9 cellular contexts compared by ENCODE assay signal in the genomic region with DNA sequence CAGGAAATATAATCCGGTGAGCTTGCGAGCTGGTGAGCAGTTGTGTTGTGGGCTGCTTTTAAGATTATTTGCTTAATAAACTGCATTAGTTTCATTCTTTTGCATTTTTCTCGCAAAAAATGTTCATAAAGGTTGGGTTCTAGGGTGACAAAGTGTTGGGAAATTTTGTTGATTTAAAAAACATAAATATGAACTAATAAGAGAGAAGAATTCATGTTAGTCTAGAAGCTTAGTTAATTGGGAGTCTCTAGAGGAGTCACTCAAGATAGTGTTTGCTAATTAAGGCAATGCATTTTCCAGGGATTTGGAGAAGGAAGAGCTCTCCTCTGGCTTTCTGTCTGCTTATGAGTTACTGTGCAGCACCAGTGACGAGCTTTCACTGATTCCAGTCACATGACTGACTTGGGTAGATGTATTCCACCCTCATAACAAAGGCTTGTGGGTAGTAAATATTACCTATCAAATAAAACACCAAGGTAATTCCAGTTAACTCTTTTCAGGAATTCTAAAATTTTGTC.
DNase-seq lines count a peak whose midpoint lies in the region; ATAC-seq and TF ChIP-seq lines count a peak whose summit lies in the region.
"Had no signal": no experiment of that assay in that cellular context is flagged by ENCODE, and none has a peak within 500 bp of the region (broad histone marks: within the 10 kb centered on the region; RNA-seq: fewer than 3 reads in every experiment).

No MANE protein-coding gene starts in this region.

- no peaks in the 10 kb centered on the region for H3K36me3 Mint-ChIP-seq in natural killer cell
- no peaks in the 10 kb centered on the region for H3K36me3 Mint-ChIP-seq in natural killer cell treated with Interleukin-12 subunit alpha and Interleukin-12 subunit beta and Interleukin-15 and Interleukin-18, amount 100 ng/mL, for 72 hours
- H3K36me3 Mint-ChIP-seq in stimulated activated effector memory CD8-positive, alpha-beta T cell treated with anti-CD3 and anti-CD28 coated beads, Interleukin-12 subunit alpha, Interleukin-12 subunit beta, amount 100 ng/mL, for 72 hours = no peaks in the 10 kb centered on the region

- ATAC-seq in natural killer cell (peak in 1 of 3 donors; percentile 12), HG03460 (IDR thresholded peaks at IDR 0.05; ENCODE audit: unreplicated experiment) (peak; percentile 22)
- no peak for ATAC-seq in natural killer cell treated with Interleukin-12 subunit alpha and Interleukin-12 subunit beta and Interleukin-15 and Interleukin-18, amount 100 ng/mL, for 72 hours
- ATAC-seq in stimulated activated effector memory CD8-positive, alpha-beta T cell treated with anti-CD3 and anti-CD28 coated beads, Interleukin-12 subunit alpha, Interleukin-12 subunit beta, amount 100 ng/mL, for 72 hours = no peak

- intact Hi-C loops in natural killer cell (cut with micrococcal nuclease) = loop anchor here (1.0 kb wide), 2 partner anchors 913 to 1329 kb away; no protein-coding TSS in a partner anchor

- no peaks in the 10 kb centered on the region for H3K9me3 Mint-ChIP-seq in natural killer cell
- no peaks in the 10 kb centered on the region for H3K9me3 Mint-ChIP-seq in natural killer cell treated with Interleukin-12 subunit alpha and Interleukin-12 subunit beta and Interleukin-15 and Interleukin-18, amount 100 ng/mL, for 72 hours
- H3K9me3 Mint-ChIP-seq in stimulated activated effector memory CD8-positive, alpha-beta T cell treated with anti-CD3 and anti-CD28 coated beads, Interleukin-12 subunit alpha, Interleukin-12 subunit beta, amount 100 ng/mL, for 72 hours = no peaks in the 10 kb centered on the region
- H3K9me3 Mint-ChIP-seq: CD8-positive, alpha-beta memory T cell had no signal

- H3K4me3 Mint-ChIP-seq in natural killer cell = peak overlapping the region; percentile 52
- no peak overlapping the region for H3K4me3 Mint-ChIP-seq in natural killer cell treated with Interleukin-12 subunit alpha and Interleukin-12 subunit beta and Interleukin-15 and Interleukin-18, amount 100 ng/mL, for 72 hours
- no peak overlapping the region for H3K4me3 Mint-ChIP-seq in stimulated activated effector memory CD8-positive, alpha-beta T cell treated with anti-CD3 and anti-CD28 coated beads, Interleukin-12 subunit alpha, Interleukin-12 subunit beta, amount 100 ng/mL, for 72 hours
- H3K4me3 Mint-ChIP-seq: CD8-positive, alpha-beta memory T cell had no signal

- no peak for DNase-seq in natural killer cell
- DNase-seq in natural killer cell treated with Interleukin-12 subunit alpha and Interleukin-12 subunit beta and Interleukin-15 and Interleukin-18, amount 100 ng/mL, for 72 hours (ENCODE audit: low spot score) = no peak
- DNase-seq in fibroblast of the aortic adventitia (ENCODE audit: low read depth) = peak; percentile 7
- DNase-seq in stimulated activated CD8-positive, alpha-beta memory T cell treated with anti-CD3 and anti-CD28 coated beads, Interleukin-4, amount 100 ng/mL, for 48 hours = no peak
- DNase-seq in GOT3 (lab: John Stamatoyannopoulos, UW) = no peak
- DNase-seq in AG20443 (ENCODE audit: low spot score) = no peak
- no peak for DNase-seq in stimulated activated effector memory CD8-positive, alpha-beta T cell treated with anti-CD3 and anti-CD28 coated beads, Interleukin-12 subunit alpha, Interleukin-12 subunit beta, amount 100 ng/mL, for 72 hours (ENCODE audit: low spot score in 2 of 2)
- DNase-seq: CD8-positive, alpha-beta memory T cell had no signal

- no peaks in the 10 kb centered on the region for H3K27me3 Mint-ChIP-seq in natural killer cell (ENCODE audit: low read depth in 2 of 2)
- H3K27me3 Mint-ChIP-seq in natural killer cell treated with Interleukin-12 subunit alpha and Interleukin-12 subunit beta and Interleukin-15 and Interleukin-18, amount 100 ng/mL, for 72 hours = no peaks in the 10 kb centered on the region
- H3K27me3 Mint-ChIP-seq: CD8-positive, alpha-beta memory T cell had no signal

- H3K4me3 ChIP-seq in fibroblast of the aortic adventitia (ENCODE audit: low read depth, low read length) = no peak overlapping the region

- TF ChIP-seq CTCF in natural killer cell (IDR thresholded peaks at IDR 0.05) = no peak
- TF ChIP-seq CTCF in fibroblast of the aortic adventitia (IDR thresholded peaks at IDR 0.05; ENCODE audit: insufficient read depth, low read length) = no peak

- H3K27ac Mint-ChIP-seq in natural killer cell = peak overlapping the region in 1 of 2 donors; percentile 25
- H3K27ac Mint-ChIP-seq in natural killer cell treated with Interleukin-12 subunit alpha and Interleukin-12 subunit beta and Interleukin-15 and Interleukin-18, amount 100 ng/mL, for 72 hours = no peak overlapping the region
- H3K27ac Mint-ChIP-seq in stimulated activated effector memory CD8-positive, alpha-beta T cell treated with anti-CD3 and anti-CD28 coated beads, Interleukin-12 subunit alpha, Interleukin-12 subunit beta, amount 100 ng/mL, for 72 hours = no peak overlapping the region
- H3K27ac Mint-ChIP-seq: CD8-positive, alpha-beta memory T cell had no signal

- H3K4me1 Mint-ChIP-seq in natural killer cell = peaks cover 7 to 12% of the 10 kb centered on the region in 2 donors
- peaks cover 4 to 9% of the 10 kb centered on the region in 2 donors for H3K4me1 Mint-ChIP-seq in natural killer cell treated with Interleukin-12 subunit alpha and Interleukin-12 subunit beta and Interleukin-15 and Interleukin-18, amount 100 ng/mL, for 72 hours (ENCODE audit: low read depth in 2 of 2)
- H3K4me1 Mint-ChIP-seq in stimulated activated effector memory CD8-positive, alpha-beta T cell treated with anti-CD3 and anti-CD28 coated beads, Interleukin-12 subunit alpha, Interleukin-12 subunit beta, amount 100 ng/mL, for 72 hours = no peaks in the 10 kb centered on the region
